In genomic region chr10:128985036-128985435, GRCh38 we compare ENCODE assay signal across 29 cellular contexts.
"Had no signal": no experiment of that assay in that cellular context is flagged by ENCODE, and none has a peak within 500 bp of the region (broad histone marks: within the 10 kb centered on the region; RNA-seq: fewer than 3 reads in every experiment).

No MANE protein-coding gene starts in this region.

- DNase-seq: cortex of kidney; effector memory CD8-positive, alpha-beta T cell; foreskin melanocyte; glutamatergic neuron; heart right ventricle; hippocampal formation; immature natural killer cell; islet precursor cell; kidney glomerular epithelial cell; left colon; left ventricle myocardium superior; lower lobe of right lung; natural killer cell; occipital lobe; pancreas; right lobe of liver; stimulated activated CD4-positive, alpha-beta T cell treated with anti-CD3 and anti-CD28 coated beads, Interleukin-2, amount 100 ng/mL, for 24 hours; stimulated activated CD4-positive, alpha-beta T cell treated with anti-CD3 and anti-CD28 coated beads, Interleukin-4, amount 100 ng/mL, for 24 hours; stimulated activated naive CD8-positive, alpha-beta T cell treated with anti-CD3 and anti-CD28 coated beads, Interleukin-15, Interleukin-2, amounts not matched to agents 100 U/mL and 50 U/mL, for 24 hours; substantia nigra; testis; tibial artery; upper lobe of left lung had no signal

- H3K27ac ChIP-seq: epithelial cell of prostate, heart right ventricle, lower lobe of right lung, pancreas, right lobe of liver, testis, tibial artery, upper lobe of left lung had no signal

- H3K9me3 Mint-ChIP-seq: central memory CD8-positive, alpha-beta T cell; immature natural killer cell; natural killer cell had no signal

- H3K4me1 Mint-ChIP-seq: central memory CD8-positive, alpha-beta T cell; immature natural killer cell; natural killer cell; stimulated activated effector memory CD8-positive, alpha-beta T cell treated with anti-CD3 and anti-CD28 coated beads, Interleukin-12 subunit alpha, Interleukin-12 subunit beta, amount 100 ng/mL, for 72 hours had no signal

- H3K4me3 Mint-ChIP-seq: central memory CD8-positive, alpha-beta T cell; effector memory CD8-positive, alpha-beta T cell; immature natural killer cell; natural killer cell; stimulated activated effector memory CD8-positive, alpha-beta T cell treated with anti-CD3 and anti-CD28 coated beads, Interleukin-12 subunit alpha, Interleukin-12 subunit beta, amount 100 ng/mL, for 72 hours had no signal

- ATAC-seq: effector memory CD8-positive, alpha-beta T cell; esophagus mucosa; heart right ventricle; left colon; left ventricle myocardium superior; lower lobe of right lung; natural killer cell; pancreas; right lobe of liver; stimulated activated effector memory CD8-positive, alpha-beta T cell treated with anti-CD3 and anti-CD28 coated beads, Interleukin-12 subunit alpha, Interleukin-12 subunit beta, amount 100 ng/mL, for 72 hours; stimulated activated naive CD8-positive, alpha-beta T cell treated with anti-CD3 and anti-CD28 coated beads, Interleukin-15, Interleukin-2, amounts not matched to agents 100 U/mL and 50 U/mL, for 24 hours had no signal

- H3K4me3 ChIP-seq: heart right ventricle, lower lobe of right lung, pancreas, right lobe of liver, smooth muscle cell, testis, tibial artery, upper lobe of left lung had no signal

- H3K27ac Mint-ChIP-seq: effector memory CD8-positive, alpha-beta T cell; immature natural killer cell; natural killer cell; progenitor cell of endocrine pancreas; stimulated activated effector memory CD8-positive, alpha-beta T cell treated with anti-CD3 and anti-CD28 coated beads, Interleukin-12 subunit alpha, Interleukin-12 subunit beta, amount 100 ng/mL, for 72 hours had no signal

- H3K36me3 Mint-ChIP-seq: immature natural killer cell; natural killer cell; stimulated activated effector memory CD8-positive, alpha-beta T cell treated with anti-CD3 and anti-CD28 coated beads, Interleukin-12 subunit alpha, Interleukin-12 subunit beta, amount 100 ng/mL, for 72 hours had no signal
